In the genomic region with DNA sequence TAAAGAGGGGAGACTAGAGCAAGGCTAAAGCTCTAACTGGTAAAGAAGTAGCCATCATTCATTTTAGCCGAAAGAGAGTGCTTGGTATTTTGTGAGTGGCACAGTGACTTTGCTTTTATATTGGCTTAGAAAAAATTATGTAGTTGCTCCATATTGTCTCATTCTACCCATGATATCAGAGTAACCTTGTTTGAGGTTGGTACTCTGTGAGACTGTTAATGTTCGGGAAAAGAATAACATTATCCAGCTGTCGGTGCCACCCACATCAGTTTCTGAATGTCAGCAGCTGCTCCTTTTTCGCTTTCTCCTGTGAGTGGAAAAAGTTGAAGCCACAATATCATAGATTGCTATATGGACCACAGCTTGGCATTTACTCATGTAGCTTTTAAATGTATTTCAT, we compare ENCODE assay signal across 25 cellular contexts.
A peak's percentile ranks its signal among the peaks of the same experiment; 100 is the strongest.
DNase-seq lines count a peak whose midpoint lies in the region; ATAC-seq, FAIRE-seq and TF ChIP-seq lines count a peak whose summit lies in the region.
"Had no signal": no experiment of that assay in that cellular context is flagged by ENCODE, and none has a peak within 500 bp of the region (broad histone marks: within the 10 kb centered on the region; RNA-seq: fewer than 3 reads in every experiment).

No MANE protein-coding gene starts in this region.

- FAIRE-seq in pancreas (lab: Jason Lieb, UNC): no peak
- FAIRE-seq: A204.1, GM12878, GM12892, GM18507 had no signal

- no peaks in the 10 kb centered on the region for H3K36me3 ChIP-seq in pancreas
- H3K36me3 ChIP-seq: BE2C, BLaER1 had no signal

- no peaks in the 10 kb centered on the region for H3K9me3 ChIP-seq in pancreas
- H3K9me3 ChIP-seq: BE2C, BLaER1 had no signal

- peaks cover 0 to 8% (median 4%) of the 10 kb centered on the region in 3 donors for H3K4me1 ChIP-seq in pancreas
- H3K4me1 ChIP-seq: BE2C, BLaER1 had no signal

- H3K4me3 ChIP-seq in pancreas: no peak overlapping the region
- H3K4me3 ChIP-seq: BLaER1, GM12878 had no signal

- TF ChIP-seq CTCF in VCaP (conservative IDR thresholded peaks at IDR 0.05) (no peak), pancreas (IDR thresholded peaks at IDR 0.05) (no peak)

- intact Hi-C loops in pancreas (cut with DNase I): no loop called here

- no peaks in the 10 kb centered on the region for H3K27me3 ChIP-seq in pancreas
- H3K27me3 ChIP-seq: BE2C, BLaER1 had no signal

- DNase-seq in H4 (ENCODE audit: low spot score) (peak; percentile 48), pancreas (peak in 2 of 6 donors; percentile 7 to 29), OCI-M1 (lab: John Stamatoyannopoulos, UW) (no peak)
- DNase-seq: 8988T; ACHN; BE2C; C1 segment of cervical spinal cord; CD4-positive, alpha-beta memory T cell; CD4-positive, CD25-positive, alpha-beta regulatory T cell; CD8-positive, alpha-beta memory T cell; COR-L47; DMS 273 treated with DMSO at 0.1 percent for 48 hours; DMS153; DMS53; DMS79; DND-41; EL; GDM1 had no signal

- peak; percentile 70 to 82 (median 80) for ATAC-seq in pancreas
- no peak for ATAC-seq in HG02571 (IDR thresholded peaks at IDR 0.05; ENCODE audit: unreplicated experiment)
- ATAC-seq: GM12878 had no signal

- WGBS in pancreas, 2 donors: 29 to 31% methylated on average over 4 of the region's 4 CpGs

- H3K27ac ChIP-seq in VCaP: peak overlapping the region; percentile 61
- peak overlapping the region in 1 of 4 donors; percentile 57 for H3K27ac ChIP-seq in pancreas
- H3K27ac ChIP-seq: BLaER1 had no signal
